In genomic region chr10:35237766-35238512, GRCh38 we compare ENCODE assay signal across 1 cellular context.
TF ChIP-seq lines count a peak whose summit lies in the region.

No MANE protein-coding gene starts in this region.

TF ChIP-seq in HepG2, 621 proteins besides CTCF, POLR2A, EP300 and RAD21 (continued from another document and continues in another):
- TF ChIP-seq ATF6 (CRISPR knock-in tag; conservative IDR thresholded peaks at IDR 0.05) (no peak), KLF9 (CRISPR knock-in tag; IDR thresholded peaks at IDR 0.05; ENCODE audit: low read depth) (no peak), ATF5 (CRISPR knock-in tag; IDR thresholded peaks at IDR 0.05; ENCODE audit: low read depth) (no peak), KAT8 (CRISPR knock-in tag; IDR thresholded peaks at IDR 0.05) (no peak), NFE2L2 (IDR thresholded peaks at IDR 0.05; ENCODE audit: low read length) (no peak), PLSCR1 (CRISPR knock-in tag; IDR thresholded peaks at IDR 0.05; ENCODE audit: borderline replicate concordance) (no peak), ZNF251 (CRISPR knock-in tag; IDR thresholded peaks at IDR 0.05) (no peak), TFAP4 (IDR thresholded peaks at IDR 0.05; ENCODE audit: borderline replicate concordance, low read depth) (no peak), SYNCRIP (IDR thresholded peaks at IDR 0.05; ENCODE audit: insufficient read depth, low read depth, low read length) (no peak), HBP1 (CRISPR knock-in tag; IDR thresholded peaks at IDR 0.05; ENCODE audit: low read depth) (no peak), SKI (IDR thresholded peaks at IDR 0.05; ENCODE audit: partially characterized antibody) (no peak), TGIF2 (CRISPR knock-in tag; IDR thresholded peaks at IDR 0.05) (no peak), ZNF281 (CRISPR knock-in tag; IDR thresholded peaks at IDR 0.05; ENCODE audit: borderline replicate concordance) (no peak), ZNF33A (CRISPR knock-in tag; IDR thresholded peaks at IDR 0.05; ENCODE audit: borderline replicate concordance) (no peak), SMAD3 (CRISPR knock-in tag; IDR thresholded peaks at IDR 0.05) (no peak), GABPB1 (CRISPR knock-in tag; IDR thresholded peaks at IDR 0.05) (no peak), KDM5A (IDR thresholded peaks at IDR 0.05; ENCODE audit: borderline replicate concordance, low read length) (no peak), HCFC1 (IDR thresholded peaks at IDR 0.05; ENCODE audit: low read depth, low read length) (no peak), DR1 (CRISPR knock-in tag; IDR thresholded peaks at IDR 0.05) (no peak), ZNF335 (CRISPR knock-in tag; IDR thresholded peaks at IDR 0.05) (no peak), ZNF441 (CRISPR knock-in tag; IDR thresholded peaks at IDR 0.05; ENCODE audit: borderline replicate concordance) (no peak), ATF3 (CRISPR knock-in tag; IDR thresholded peaks at IDR 0.05) (peak; percentile 68), GRHL1 (CRISPR knock-in tag; conservative IDR thresholded peaks at IDR 0.05) (no peak), KMT2B (CRISPR knock-in tag; IDR thresholded peaks at IDR 0.05) (no peak), ZNF839 (CRISPR knock-in tag; IDR thresholded peaks at IDR 0.05; ENCODE audit: borderline replicate concordance) (no peak), ZGPAT (CRISPR knock-in tag; IDR thresholded peaks at IDR 0.05) (no peak), NFYB (CRISPR knock-in tag; IDR thresholded peaks at IDR 0.05) (no peak), TFDP2 (CRISPR knock-in tag; IDR thresholded peaks at IDR 0.05) (no peak), MAF1 (CRISPR knock-in tag; IDR thresholded peaks at IDR 0.05; ENCODE audit: borderline replicate concordance) (no peak), GFI1 (CRISPR knock-in tag; IDR thresholded peaks at IDR 0.05; ENCODE audit: borderline replicate concordance) (no peak), E2F1 (CRISPR knock-in tag; IDR thresholded peaks at IDR 0.05) (no peak), FOXK1 (CRISPR knock-in tag; IDR thresholded peaks at IDR 0.05; ENCODE audit: borderline replicate concordance, low read depth) (peak; percentile 34; the same call in 1 of the 2 replicates), RFX3 (CRISPR knock-in tag; IDR thresholded peaks at IDR 0.05) (no peak), KLF6 (CRISPR knock-in tag; IDR thresholded peaks at IDR 0.05) (0 out of 2 replicates have a peak, but pooled peaks have one; percentile 26), XRCC5 (optimal IDR thresholded peaks at IDR 0.05; ENCODE audit: low read length) (no peak), ZNF672 (CRISPR knock-in tag; IDR thresholded peaks at IDR 0.05) (no peak), TRIM22 (IDR thresholded peaks at IDR 0.05) (no peak), TIGD3 (CRISPR knock-in tag; IDR thresholded peaks at IDR 0.05; ENCODE audit: borderline replicate concordance) (no peak), NFIB (CRISPR knock-in tag; IDR thresholded peaks at IDR 0.05; ENCODE audit: borderline replicate concordance) (no peak), SAFB2 (CRISPR knock-in tag; IDR thresholded peaks at IDR 0.05; ENCODE audit: borderline replicate concordance, low read depth) (no peak), ZNF580 (CRISPR knock-in tag; IDR thresholded peaks at IDR 0.05; ENCODE audit: borderline replicate concordance, low read depth) (no peak), ARID2 (CRISPR knock-in tag; IDR thresholded peaks at IDR 0.05; ENCODE audit: borderline replicate concordance) (no peak), ZMAT3 (CRISPR knock-in tag; conservative IDR thresholded peaks at IDR 0.05) (no peak), HOXA3 (CRISPR knock-in tag; IDR thresholded peaks at IDR 0.05) (no peak), ZNF768 (CRISPR knock-in tag; IDR thresholded peaks at IDR 0.05) (no peak), MYNN (CRISPR knock-in tag; IDR thresholded peaks at IDR 0.05; ENCODE audit: low read depth) (no peak), ZNF331 (CRISPR knock-in tag; IDR thresholded peaks at IDR 0.05) (no peak)
